ENCODE assay signal across 15 cellular contexts in the genomic region with DNA sequence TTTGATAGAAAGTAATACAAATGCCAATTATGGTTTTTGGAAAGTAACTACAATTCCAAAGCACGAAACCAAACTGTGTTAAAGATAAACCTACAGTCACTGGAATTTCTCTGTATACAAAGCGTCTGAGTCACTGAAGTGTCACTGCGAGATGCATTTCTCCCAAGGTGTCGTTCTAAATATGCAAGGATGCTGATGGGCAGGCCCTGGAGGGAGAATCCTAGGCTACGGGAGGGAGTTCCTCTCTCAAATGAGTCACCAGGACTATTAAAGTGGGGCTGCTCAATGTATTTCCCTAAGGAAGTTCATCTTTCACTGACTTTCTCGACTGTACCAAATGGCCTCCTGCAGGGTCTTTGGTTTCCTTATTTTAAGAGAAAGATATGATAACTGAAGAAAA.
A peak's percentile ranks its signal among the peaks of the same experiment; 100 is the strongest.
DNase-seq lines count a peak whose midpoint lies in the region; ATAC-seq and TF ChIP-seq lines count a peak whose summit lies in the region.
"Had no signal": no experiment of that assay in that cellular context is flagged by ENCODE, and none has a peak within 500 bp of the region (broad histone marks: within the 10 kb centered on the region; RNA-seq: fewer than 3 reads in every experiment).

No MANE protein-coding gene starts in this region.

- no peaks in the 10 kb centered on the region for H3K27me3 ChIP-seq in RWPE2 (ENCODE audit: insufficient read depth, poor library complexity, severe bottlenecking)
- H3K27me3 ChIP-seq: neural progenitor cell had no signal

- no peaks in the 10 kb centered on the region for H3K9me3 ChIP-seq in RWPE2 (ENCODE audit: severe bottlenecking)
- H3K9me3 ChIP-seq: lower lobe of right lung had no signal

- DNase-seq in H4 (ENCODE audit: low spot score) (peak; percentile 72), RWPE2 (ENCODE audit: low spot score) (no peak), fibroblast of gingiva (ENCODE audit: low read depth) (peak; percentile 66), NOMO-1 treated with dmso at 0.1 percent for 144 hours (lab: John Stamatoyannopoulos, UW; ENCODE audit: unreplicated experiment) (no peak), 8988T (no peak)
- DNase-seq: activated CD8-positive, alpha-beta memory T cell treated with anti-CD3 and anti-CD28 coated beads for 24 hours; activated naive CD4-positive, alpha-beta T cell treated with anti-CD3 and anti-CD28 coated beads for 36 hours; glutamatergic neuron; KBM-7; lower lobe of right lung; NCI-H2029 treated with DMSO at 0.1 percent for 48 hours; T-helper 9 cell had no signal

- no peak overlapping the region for H3K27ac ChIP-seq in RWPE2 (ENCODE audit: poor library complexity, severe bottlenecking)
- H3K27ac ChIP-seq: lower lobe of right lung, neural progenitor cell had no signal

- no peak overlapping the region for H3K4me3 ChIP-seq in RWPE2 (ENCODE audit: severe bottlenecking)
- H3K4me3 ChIP-seq: lower lobe of right lung, neural progenitor cell had no signal

- H3K36me3 ChIP-seq in RWPE2 (ENCODE audit: low read depth), result no peaks in the 10 kb centered on the region
- H3K36me3 ChIP-seq: lower lobe of right lung, neural progenitor cell had no signal

- no peak for TF ChIP-seq CTCF in RWPE2 (IDR thresholded peaks at IDR 0.05; ENCODE audit: poor library complexity, severe bottlenecking)

- ATAC-seq in RWPE2 (ENCODE audit: low read depth) (peak; percentile 65), HG03135 (IDR thresholded peaks at IDR 0.05; ENCODE audit: unreplicated experiment) (no peak), GM21515 (IDR thresholded peaks at IDR 0.05; ENCODE audit: unreplicated experiment) (no peak)
- ATAC-seq: lower lobe of right lung had no signal

- H3K4me1 ChIP-seq in RWPE2 (ENCODE audit: insufficient read depth, poor library complexity, severe bottlenecking), result no peaks in the 10 kb centered on the region
- H3K4me1 ChIP-seq: neural progenitor cell had no signal

Comparison
In these comparisons a context has a peak if more than half of its experiments do, and no peak if none do; other contexts are left out.
1. DNase-seq: peak in H4 (single experiment) and fibroblast of gingiva (single experiment); none in RWPE2 (single experiment), NOMO-1 treated with dmso at 0.1 percent for 144 hours (single experiment) and 8988T (single experiment).